In genomic region chr17:38288217-38288827, GRCh38 we compare ENCODE assay signal across 8 cellular contexts. TPM values are rescaled to one million over a fixed set of nuclear protein-coding genes. Genes with fewer than 3 reads are reported as not detected.
DNase-seq lines count a peak whose midpoint lies in the region; ATAC-seq, FAIRE-seq and TF ChIP-seq lines count a peak whose summit lies in the region.
"Not testable (repeated sequence)": the region's sequence is repeated elsewhere in the genome, so short reads cannot be mapped to it uniquely, and the experiment has no call there.

No MANE protein-coding gene starts in this region.

- not testable (repeated sequence) for H3K18ac ChIP-seq in H9 (ENCODE audit: insufficient read length, low read depth, low read length)

- CTCF ChIA-PET in Caco-2 (lab: Charles Lee); K562 (lab: Yijun Ruan, JAX; ENCODE audit: low intra/inter-chr PET ratio): not testable (repeated sequence)

- WGBS in H9 (ENCODE audit: extremely low coverage, insufficient read length, low lambda C conversion rate), result no CpG with 5 or more reads among the region's 12 CpGs
- WGBS in K562 (ENCODE audit: insufficient coverage, low coverage, missing lambda C conversion rate), result 11% methylated on average over 8 of the region's 12 CpGs
- WGBS in stomach, 5 donors, result 35 to 68% (median 55%) methylated on average over 7 to 12 of the region's 12 CpGs

- not testable (repeated sequence) for H4K91ac ChIP-seq in H9 (ENCODE audit: insufficient read length, low read depth, low read length)

- FAIRE-seq in K562 (lab: Jason Lieb, UNC), result not testable (repeated sequence)

- H3K36me3 Mint-ChIP-seq in Caco-2 (ENCODE audit: insufficient read depth, unreplicated experiment); H9 (ENCODE audit: insufficient read depth in 1 of 3, low read depth in 3 of 3): not testable (repeated sequence)

- H4K8ac ChIP-seq in H9 (replicated peaks; ENCODE audit: insufficient read length, low read depth, low read length), result not testable (repeated sequence)

- H3K23ac ChIP-seq in H9 (ENCODE audit: insufficient read length, low read depth, low read length), result not testable (repeated sequence)

- in situ Hi-C loops in K562 (cut with MboI), result not testable (repeated sequence)

- H3K4me3 Mint-ChIP-seq in Caco-2 (ENCODE audit: unreplicated experiment); H9: not testable (repeated sequence)

- not testable (repeated sequence) for H4K5ac ChIP-seq in H9 (ENCODE audit: insufficient read length, low read depth, low read length)

- not testable (repeated sequence) for H2AK5ac ChIP-seq in H9 (ENCODE audit: insufficient read length, low read length)

- not testable (repeated sequence) for H3K79me2 ChIP-seq in H9 (ENCODE audit: insufficient read depth, low read length); K562 (ENCODE audit: control insufficient read depth, insufficient read depth, low read length)

- H3K14ac ChIP-seq in H9 (ENCODE audit: insufficient read depth, low read length), result not testable (repeated sequence)

- H3K9me3 Mint-ChIP-seq in Caco-2 (ENCODE audit: unreplicated experiment); H9: not testable (repeated sequence)

- not testable (repeated sequence) for H3K27ac Mint-ChIP-seq in Caco-2 (ENCODE audit: unreplicated experiment); H9

- H3K27me3 ChIP-seq in Caco-2 (replicated peaks; ENCODE audit: control insufficient read depth, insufficient read depth, low read length); H9 (ENCODE audit: insufficient read depth, low read length); RWPE2 (ENCODE audit: insufficient read depth, poor library complexity, severe bottlenecking); K562 (ENCODE audit: control insufficient read depth in 2 of 2, insufficient read depth in 2 of 2, low read length in 2 of 2); foreskin keratinocyte; lower lobe of right lung (ENCODE audit: low read depth); stomach: not testable (repeated sequence)

- not testable (repeated sequence) for H3K27me3 Mint-ChIP-seq in Caco-2 (ENCODE audit: insufficient read depth, unreplicated experiment); H9 (ENCODE audit: low read depth)

- TF ChIP-seq POLR2A in K562 (conservative IDR thresholded peaks at IDR 0.05); stomach (IDR thresholded peaks at IDR 0.05): not testable (repeated sequence)

- not testable (repeated sequence) for H3K9me3 ChIP-seq in Caco-2; H9 (ENCODE audit: control insufficient read depth, low read depth, low read length); RWPE2 (ENCODE audit: severe bottlenecking); K562 (replicated peaks; ENCODE audit: control insufficient read depth, insufficient read depth, low read depth, low read length); lower lobe of right lung; stomach

- not testable (repeated sequence) for H3K9me1 ChIP-seq in K562 (ENCODE audit: control insufficient read depth, insufficient read depth, low read length)

- peak; percentile 35 to 57 for TF ChIP-seq CTCF in Caco-2 (IDR thresholded peaks at IDR 0.05; ENCODE audit: insufficient read depth in 1 of 2, low read depth in 1 of 2, low read length in 1 of 2, severe bottlenecking in 1 of 2, unreplicated experiment in 1 of 2)
- peak; percentile 55 for TF ChIP-seq CTCF in H9 (conservative IDR thresholded peaks at IDR 0.05)
- TF ChIP-seq CTCF in RWPE2 (IDR thresholded peaks at IDR 0.05; ENCODE audit: poor library complexity, severe bottlenecking), result peak; percentile 65
- TF ChIP-seq CTCF in K562 (IDR thresholded peaks at IDR 0.05 in 2 of 3, conservative IDR thresholded peaks at IDR 0.05 in 1 of 3; ENCODE audit: insufficient read depth in 2 of 3, low read depth in 1 of 3, low read length in 3 of 3), result peak; percentile 33 to 51 (median 36); a peak in 3 of 6 replicates
- TF ChIP-seq CTCF in foreskin keratinocyte (conservative IDR thresholded peaks at IDR 0.05), result peak; percentile 67
- TF ChIP-seq CTCF in lower lobe of right lung (IDR thresholded peaks at IDR 0.05), result peak; percentile 21
- TF ChIP-seq CTCF in stomach (IDR thresholded peaks at IDR 0.05), result peak in 4 of 7 experiments; percentile 8 to 33 (median 27)

- not testable (repeated sequence) for H3K27ac ChIP-seq in H9 (ENCODE audit: insufficient read length, low read depth, low read length); RWPE2 (ENCODE audit: poor library complexity, severe bottlenecking); K562 (ENCODE audit: extremely low read depth, low read depth, low read length); foreskin keratinocyte; lower lobe of right lung; stomach

- not testable (repeated sequence) for H4K20me1 ChIP-seq in H9 (ENCODE audit: control insufficient read depth, insufficient read depth, insufficient read length); K562 (replicated peaks; ENCODE audit: control insufficient read depth, insufficient read depth, low read length)

- H3K4me1 Mint-ChIP-seq in Caco-2 (ENCODE audit: low read depth, unreplicated experiment); H9: not testable (repeated sequence)

- H3K23me2 ChIP-seq in H9 (ENCODE audit: insufficient read length, low read depth, low read length, poor library complexity, severe bottlenecking), result not testable (repeated sequence)

- H3T11ph ChIP-seq in H9 (ENCODE audit: low read length), result not testable (repeated sequence)

- not testable (repeated sequence) for BruUV-seq in Caco-2 (replicated peaks; lab: Mats Ljungman, UMichigan); K562 (replicated peaks; lab: Mats Ljungman, UMichigan)

- H3K4ac ChIP-seq in H9 (ENCODE audit: low read depth, low read length), result not testable (repeated sequence)

- not testable (repeated sequence) for H2BK12ac ChIP-seq in H9 (ENCODE audit: insufficient read length, low read depth, low read length)

- not testable (repeated sequence) for H2BK20ac ChIP-seq in H9 (ENCODE audit: low read depth, low read length, poor library complexity, severe bottlenecking)

- H2AFZ ChIP-seq in H9 (ENCODE audit: low read length); K562 (ENCODE audit: low read depth, low read length): not testable (repeated sequence)

- not testable (repeated sequence) for H3K9ac ChIP-seq in H9 (ENCODE audit: extremely low read depth, insufficient read length, low read length); K562 (ENCODE audit: insufficient read depth in 1 of 2, low read depth in 2 of 2, low read length in 2 of 2)

- not testable (repeated sequence) for H2BK15ac ChIP-seq in H9 (ENCODE audit: low read depth, low read length)

- TF ChIP-seq EP300 in K562 (IDR thresholded peaks at IDR 0.05; ENCODE audit: low read length); stomach (IDR thresholded peaks at IDR 0.05): not testable (repeated sequence)

- H2BK5ac ChIP-seq in H9 (ENCODE audit: insufficient read length, low read length), result not testable (repeated sequence)

- not testable (repeated sequence) for H2BK120ac ChIP-seq in H9 (ENCODE audit: low read depth, low read length, poor library complexity, severe bottlenecking)

- not testable (repeated sequence) for H3K36me3 ChIP-seq in Caco-2 (ENCODE audit: control insufficient read depth, insufficient read depth, low read length); RWPE2 (ENCODE audit: low read depth); K562 (ENCODE audit: control insufficient read depth, insufficient read depth, low read length); lower lobe of right lung; stomach

- not testable (repeated sequence) for H3K56ac ChIP-seq in H9 (ENCODE audit: insufficient read length, low read depth, low read length)

- ATAC-seq in RWPE2 (ENCODE audit: low read depth) (peak; percentile 46), K562 (peak; percentile 89), foreskin keratinocyte (peak; percentile 14), lower lobe of right lung (peak; percentile 61 to 63)

- POLR2A ChIA-PET in Caco-2 (lab: Charles Lee); K562 (lab: Yijun Ruan, JAX): not testable (repeated sequence)

- not testable (repeated sequence) for H3K4me1 ChIP-seq in Caco-2; H9 (ENCODE audit: insufficient read depth, low read length); RWPE2 (ENCODE audit: insufficient read depth, poor library complexity, severe bottlenecking); K562 (replicated peaks in 1 of 2; ENCODE audit: control insufficient read depth in 2 of 2, insufficient read depth in 2 of 2, low read length in 2 of 2); foreskin keratinocyte; lower lobe of right lung; stomach

- peak; percentile 32 to 47; a peak in 3 of 4 replicates for TF ChIP-seq RAD21 in K562 (CRISPR knock-in tag; conservative IDR thresholded peaks at IDR 0.05 in 1 of 2, IDR thresholded peaks at IDR 0.05 in 1 of 2)

- intact Hi-C loops in Caco-2 (cut with micrococcal nuclease; ENCODE audit: unreplicated experiment); K562 (cut with micrococcal nuclease); lower lobe of right lung (cut with DNase I); stomach (cut with DNase I; ENCODE audit: low total_unique reads): not testable (repeated sequence)

- peak in 1 of 2 experiments; percentile 46 for DNase-seq in Caco-2
- DNase-seq in H9, result peak; percentile 46
- DNase-seq in NCI-H146 (lab: John Stamatoyannopoulos, UW), result peak; percentile 26
- not testable (repeated sequence) for DNase-seq in RWPE2 (ENCODE audit: low spot score); foreskin keratinocyte; lower lobe of right lung; stomach
- peak in 2 of 4 experiments; percentile 9 to 27 for DNase-seq in K562 (ENCODE audit: extremely low read depth in 1 of 4, low spot score in 3 of 4)

- H3K79me1 ChIP-seq in H9 (ENCODE audit: insufficient read depth, low read depth, low read length, poor library complexity, severe bottlenecking), result not testable (repeated sequence)

- not testable (repeated sequence) for H3K4me3 ChIP-seq in Caco-2 (ENCODE audit: low read depth, low read length); RWPE2 (ENCODE audit: severe bottlenecking); K562; lower lobe of right lung; stomach

- H3K4me2 ChIP-seq in H9 (ENCODE audit: insufficient read depth, insufficient read length, low read length); K562 (ENCODE audit: insufficient read depth, low read length): not testable (repeated sequence)

RNA-seq across cellular contexts. Expression of gene MRPL45, which starts 8.6 kb away (rescaled TPM):
- total RNA-seq in Caco-2 (2022) (82.7 and 83.6 TPM in 2 replicates), H9 (2021) (57.7 and 59.9 TPM in 2 replicates), K562 (2014; rRNA removed) (64.5 and 66.1 TPM in 2 replicates), K562 (2014; rRNA removed; fragmentation: Illumina TruSeq; extraction: Trizol) (55.2 and 61.1 TPM in 2 replicates), K562 (2015; rRNA removed; fragmentation: Illumina TruSeq; extraction: Trizol) (45.5 and 48.4 TPM in 2 replicates), K562 (2021) (62.8 and 64.4 TPM in 2 replicates), foreskin keratinocyte (38.5 and 38.6 TPM in 2 replicates), lower lobe of right lung (26.7 TPM), stomach (10 to 100 TPM in 4 of 5 donors, 1 to 10 TPM in 1; 5.4 to 23.3 (median 12.8) TPM)
- total RNA-seq in K562 (2011; cell fraction: chromatin; rRNA removed; ENCODE audit: low replicate concordance), result 16.8 and 20.5 TPM in 2 replicates
- 16.2 and 17.8 TPM in 2 replicates for total RNA-seq in K562 (2011; cell fraction: nucleolus; rRNA removed)
- total RNA-seq in K562 (2011; cell fraction: nucleoplasm; rRNA removed), result 19.4 and 25.2 TPM in 2 replicates
- polyA plus RNA-seq in K562 (2011; rRNA removed) (83.6 and 120 TPM in 2 replicates), K562 (2014; fragmentation: Illumina TruSeq; extraction: Trizol) (99.3 and 107 TPM in 2 replicates), K562 (2014; fragmentation: Nextera tagmentation; extraction: Ambion mirVana) (100 to 1,000 TPM; 209 to 228 TPM), K562 (2014; rRNA removed) (76.8 and 78.1 TPM in 2 replicates), foreskin keratinocyte (41.5 and 46.4 TPM in 2 replicates), stomach (10 to 100 TPM; 31.4 to 49.2 (median 35.9) TPM)
- 61.6 and 70.5 TPM in 2 replicates for polyA plus RNA-seq in K562 (2011; cell fraction: cytosol; rRNA removed)
- polyA plus RNA-seq in K562 (2011; cell fraction: nucleus; rRNA removed), result 24.5 and 28.4 TPM in 2 replicates
- 54.3 and 82.3 TPM in 2 replicates for polyA plus RNA-seq in K562 (2012)
- 83.4 and 106 TPM in 2 replicates for polyA minus RNA-seq in K562 (2011; rRNA and poly(A)+ RNA removed)
- 23.3 and 35.5 TPM in 2 replicates for polyA minus RNA-seq in K562 (2011; cell fraction: cytosol; rRNA and poly(A)+ RNA removed)
- polyA minus RNA-seq in K562 (2011; cell fraction: nucleus; rRNA and poly(A)+ RNA removed), result 4.7 and 8.6 TPM in 2 replicates

RNA-seq across cellular contexts. Expression of gene GPR179, which starts 55.4 kb away (rescaled TPM):
- total RNA-seq in Caco-2 (2022) (0.05 TPM in 1 of 2 replicates, not detected in the other), H9 (2021) (not detected in 2 replicates), K562 (2014; rRNA removed) (not detected in 2 replicates), K562 (2014; rRNA removed; fragmentation: Illumina TruSeq; extraction: Trizol) (not detected in 2 replicates), K562 (2015; rRNA removed; fragmentation: Illumina TruSeq; extraction: Trizol) (not detected in 2 replicates), K562 (2021) (not detected in 2 replicates), foreskin keratinocyte (not detected in 2 replicates), lower lobe of right lung (0.15 TPM), stomach (under 1 TPM in 1 of 5 donors, not detected in 4; 0.18 TPM)
- total RNA-seq in K562 (2011; cell fraction: chromatin; rRNA removed; ENCODE audit: low replicate concordance), result 0.05 TPM in 1 of 2 replicates, not detected in the other
- 0.53 TPM in 1 of 2 replicates, not detected in the other for total RNA-seq in K562 (2011; cell fraction: nucleolus; rRNA removed)
- total RNA-seq in K562 (2011; cell fraction: nucleoplasm; rRNA removed), result 0.07 TPM in 1 of 2 replicates, not detected in the other
- polyA plus RNA-seq in K562 (2011; rRNA removed) (not detected in 2 replicates), K562 (2014; fragmentation: Illumina TruSeq; extraction: Trizol) (not detected in 2 replicates), K562 (2014; fragmentation: Nextera tagmentation; extraction: Ambion mirVana) (not detected), K562 (2014; rRNA removed) (not detected in 2 replicates), foreskin keratinocyte (not detected in 2 replicates), stomach (under 1 TPM in 2 of 3 donors, not detected in 1; 0.03 to 0.06 TPM)
- polyA plus RNA-seq in K562 (2011; cell fraction: cytosol; rRNA removed), result not detected in 2 replicates
- polyA plus RNA-seq in K562 (2011; cell fraction: nucleus; rRNA removed), result not detected in 2 replicates
- polyA plus RNA-seq in K562 (2012), result 0.01 and 0.04 TPM in 2 replicates
- polyA minus RNA-seq in K562 (2011; rRNA and poly(A)+ RNA removed), result not detected in 2 replicates
- polyA minus RNA-seq in K562 (2011; cell fraction: cytosol; rRNA and poly(A)+ RNA removed), result not detected in 2 replicates
- not detected in 2 replicates for polyA minus RNA-seq in K562 (2011; cell fraction: nucleus; rRNA and poly(A)+ RNA removed)

Comparison
In these comparisons a context has a peak if more than half of its experiments do, and no peak if none do; other contexts are left out.
1. ATAC-seq: peak in every context shown above with its lines; median percentile 89 in K562; 62 in lower lobe of right lung; 46 in RWPE2; 14 in foreskin keratinocyte.